In the genomic region with DNA sequence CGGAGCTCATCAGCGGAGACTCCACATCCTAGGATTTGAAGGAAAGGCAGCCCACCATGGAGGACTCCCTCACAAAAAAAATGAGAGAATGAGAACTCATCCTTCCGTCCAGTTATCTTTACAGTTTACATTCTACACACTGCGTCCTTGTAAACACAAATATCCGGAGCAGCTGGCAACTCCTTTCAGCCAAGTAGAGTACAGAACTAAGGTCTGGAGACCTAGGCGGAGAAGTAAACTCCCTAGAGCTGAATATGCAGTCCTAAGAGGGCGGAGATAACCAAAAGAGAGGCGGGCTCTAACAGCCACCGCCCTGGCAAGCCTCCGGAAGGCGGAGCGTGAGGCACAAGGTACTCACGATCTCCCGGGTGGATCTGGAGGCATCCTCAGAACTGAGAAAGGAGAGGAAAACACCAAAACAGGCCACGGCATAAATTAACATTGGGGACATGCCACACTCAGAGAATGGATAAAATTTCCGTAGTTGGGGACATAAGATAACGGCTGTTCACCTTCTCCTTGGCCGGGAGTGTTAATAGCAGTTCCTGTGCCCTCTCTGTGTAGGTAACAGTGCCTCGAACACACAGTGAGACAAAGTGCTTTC, we compare ENCODE assay signal across 7 cellular contexts.
DNase-seq lines count a peak whose midpoint lies in the region; ATAC-seq and TF ChIP-seq lines count a peak whose summit lies in the region.

No MANE protein-coding gene starts in this region.

- no peak for ATAC-seq in GM21381 (IDR thresholded peaks at IDR 0.05; ENCODE audit: unreplicated experiment)

- no peak for TF ChIP-seq CTCF in WI38 (IDR thresholded peaks at IDR 0.05; ENCODE audit: low read depth, low read length)
- TF ChIP-seq CTCF in cardiac fibroblast (IDR thresholded peaks at IDR 0.05; ENCODE audit: low read depth, low read length), result no peak

- DNase-seq in GM19238 (ENCODE audit: insufficient read length, low spot score) (peak; percentile 37), NCI-H2196 treated with DMSO at 0.1 percent for 48 hours (lab: John Stamatoyannopoulos, UW; ENCODE audit: unreplicated experiment) (peak; percentile 34), cardiac fibroblast (ENCODE audit: low read depth in 2 of 2) (peak; percentile 84 to 85), islet precursor cell (peak; percentile 87)
- DNase-seq in stimulated activated CD4-positive, alpha-beta T cell treated with anti-CD3 and anti-CD28 coated beads, Interleukin-12 subunit alpha, Interleukin-12 subunit beta, amount 100 ng/mL, for 4 hours, result peak; percentile 65

- peak overlapping the region; percentile 63 for H3K4me3 ChIP-seq in WI38 (ENCODE audit: low read depth, low read length)
- peak overlapping the region; percentile 60 to 65 for H3K4me3 ChIP-seq in cardiac fibroblast (replicated peaks in 1 of 2; ENCODE audit: low read depth in 2 of 2, low read length in 2 of 2)

Comparison
In these comparisons a context has a peak if more than half of its experiments do, and no peak if none do; other contexts are left out.
1. DNase-seq: peak in every context shown above with its lines; median percentile 87 in islet precursor cell; 84 in cardiac fibroblast; 65 in stimulated activated CD4-positive, alpha-beta T cell treated with anti-CD3 and anti-CD28 coated beads, Interleukin-12 subunit alpha, Interleukin-12 subunit beta, amount 100 ng/mL, for 4 hours; 37 in GM19238; 34 in NCI-H2196 treated with DMSO at 0.1 percent for 48 hours.